In the genomic region with DNA sequence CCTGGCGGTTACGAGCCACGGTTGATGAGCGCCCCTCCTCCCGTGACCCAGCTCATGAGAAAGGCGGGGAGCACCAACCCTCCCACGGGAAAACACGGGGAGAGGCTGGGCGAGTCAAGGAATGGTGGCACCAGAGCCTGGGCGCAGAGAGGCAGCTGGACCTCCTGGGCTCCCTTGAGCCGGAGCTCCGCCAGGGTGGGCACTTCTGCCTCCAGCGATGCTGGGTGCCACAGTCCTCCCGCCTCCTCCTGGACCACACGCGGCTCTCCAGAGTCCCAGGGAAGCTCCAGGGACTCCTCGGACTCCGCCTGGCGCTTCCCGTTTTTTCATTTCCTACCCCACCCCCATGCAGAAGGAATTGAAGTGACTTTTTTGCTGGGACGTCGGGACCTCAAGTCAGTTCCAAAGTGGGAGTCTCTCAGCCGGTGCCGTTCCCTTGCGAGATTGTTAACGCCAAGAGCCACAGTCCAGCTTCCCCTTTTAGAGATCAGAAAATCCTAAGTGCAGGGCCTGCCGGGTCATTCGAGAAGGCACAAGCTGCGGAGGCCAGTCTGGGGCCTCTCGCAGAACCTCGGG, we compare ENCODE assay signal across 1 cellular context.
TF ChIP-seq lines count a peak whose summit lies in the region.

No MANE protein-coding gene starts in this region.

TF ChIP-seq in GM12878, 131 proteins besides CTCF, POLR2A, EP300 and RAD21:
- TF ChIP-seq, protein P1, sequence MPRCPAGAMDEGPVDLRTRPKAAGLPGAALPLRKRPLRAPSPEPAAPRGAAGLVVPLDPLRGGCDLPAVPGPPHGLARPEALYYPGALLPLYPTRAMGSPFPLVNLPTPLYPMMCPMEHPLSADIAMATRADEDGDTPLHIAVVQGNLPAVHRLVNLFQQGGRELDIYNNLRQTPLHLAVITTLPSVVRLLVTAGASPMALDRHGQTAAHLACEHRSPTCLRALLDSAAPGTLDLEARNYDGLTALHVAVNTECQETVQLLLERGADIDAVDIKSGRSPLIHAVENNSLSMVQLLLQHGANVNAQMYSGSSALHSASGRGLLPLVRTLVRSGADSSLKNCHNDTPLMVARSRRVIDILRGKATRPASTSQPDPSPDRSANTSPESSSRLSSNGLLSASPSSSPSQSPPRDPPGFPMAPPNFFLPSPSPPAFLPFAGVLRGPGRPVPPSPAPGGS (IDR thresholded peaks at IDR 0.05; ENCODE audit: borderline replicate concordance, insufficient read depth, low read depth, low read length, poor library complexity, severe bottlenecking): no peak
- TF ChIP-seq E2F4 (IDR thresholded peaks at IDR 0.05; ENCODE audit: low read depth, low read length): no peak
- TF ChIP-seq ETV6 (conservative IDR thresholded peaks at IDR 0.05 in 1 of 2, IDR thresholded peaks at IDR 0.05 in 1 of 2; ENCODE audit: borderline replicate concordance in 1 of 2, low read depth in 1 of 2): no peak
- no peak for TF ChIP-seq HDAC6 (IDR thresholded peaks at IDR 0.05; ENCODE audit: unreplicated experiment)
- TF ChIP-seq, protein P2, sequence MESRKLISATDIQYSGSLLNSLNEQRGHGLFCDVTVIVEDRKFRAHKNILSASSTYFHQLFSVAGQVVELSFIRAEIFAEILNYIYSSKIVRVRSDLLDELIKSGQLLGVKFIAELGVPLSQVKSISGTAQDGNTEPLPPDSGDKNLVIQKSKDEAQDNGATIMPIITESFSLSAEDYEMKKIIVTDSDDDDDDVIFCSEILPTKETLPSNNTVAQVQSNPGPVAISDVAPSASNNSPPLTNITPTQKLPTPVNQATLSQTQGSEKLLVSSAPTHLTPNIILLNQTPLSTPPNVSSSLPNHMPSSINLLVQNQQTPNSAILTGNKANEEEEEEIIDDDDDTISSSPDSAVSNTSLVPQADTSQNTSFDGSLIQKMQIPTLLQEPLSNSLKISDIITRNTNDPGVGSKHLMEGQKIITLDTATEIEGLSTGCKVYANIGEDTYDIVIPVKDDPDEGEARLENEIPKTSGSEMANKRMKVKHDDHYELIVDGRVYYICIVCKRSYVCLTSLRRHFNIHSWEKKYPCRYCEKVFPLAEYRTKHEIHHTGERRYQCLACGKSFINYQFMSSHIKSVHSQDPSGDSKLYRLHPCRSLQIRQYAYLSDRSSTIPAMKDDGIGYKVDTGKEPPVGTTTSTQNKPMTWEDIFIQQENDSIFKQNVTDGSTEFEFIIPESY (IDR thresholded peaks at IDR 0.05): no peak
- TF ChIP-seq, protein P3, sequence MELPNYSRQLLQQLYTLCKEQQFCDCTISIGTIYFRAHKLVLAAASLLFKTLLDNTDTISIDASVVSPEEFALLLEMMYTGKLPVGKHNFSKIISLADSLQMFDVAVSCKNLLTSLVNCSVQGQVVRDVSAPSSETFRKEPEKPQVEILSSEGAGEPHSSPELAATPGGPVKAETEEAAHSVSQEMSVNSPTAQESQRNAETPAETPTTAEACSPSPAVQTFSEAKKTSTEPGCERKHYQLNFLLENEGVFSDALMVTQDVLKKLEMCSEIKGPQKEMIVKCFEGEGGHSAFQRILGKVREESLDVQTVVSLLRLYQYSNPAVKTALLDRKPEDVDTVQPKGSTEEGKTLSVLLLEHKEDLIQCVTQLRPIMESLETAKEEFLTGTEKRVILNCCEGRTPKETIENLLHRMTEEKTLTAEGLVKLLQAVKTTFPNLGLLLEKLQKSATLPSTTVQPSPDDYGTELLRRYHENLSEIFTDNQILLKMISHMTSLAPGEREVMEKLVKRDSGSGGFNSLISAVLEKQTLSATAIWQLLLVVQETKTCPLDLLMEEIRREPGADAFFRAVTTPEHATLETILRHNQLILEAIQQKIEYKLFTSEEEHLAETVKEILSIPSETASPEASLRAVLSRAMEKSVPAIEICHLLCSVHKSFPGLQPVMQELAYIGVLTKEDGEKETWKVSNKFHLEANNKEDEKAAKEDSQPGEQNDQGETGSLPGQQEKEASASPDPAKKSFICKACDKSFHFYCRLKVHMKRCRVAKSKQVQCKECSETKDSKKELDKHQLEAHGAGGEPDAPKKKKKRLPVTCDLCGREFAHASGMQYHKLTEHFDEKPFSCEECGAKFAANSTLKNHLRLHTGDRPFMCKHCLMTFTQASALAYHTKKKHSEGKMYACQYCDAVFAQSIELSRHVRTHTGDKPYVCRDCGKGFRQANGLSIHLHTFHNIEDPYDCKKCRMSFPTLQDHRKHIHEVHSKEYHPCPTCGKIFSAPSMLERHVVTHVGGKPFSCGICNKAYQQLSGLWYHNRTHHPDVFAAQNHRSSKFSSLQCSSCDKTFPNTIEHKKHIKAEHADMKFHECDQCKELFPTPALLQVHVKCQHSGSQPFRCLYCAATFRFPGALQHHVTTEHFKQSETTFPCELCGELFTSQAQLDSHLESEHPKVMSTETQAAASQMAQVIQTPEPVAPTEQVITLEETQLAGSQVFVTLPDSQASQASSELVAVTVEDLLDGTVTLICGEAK (IDR thresholded peaks at IDR 0.05; ENCODE audit: borderline replicate concordance): no peak
- TF ChIP-seq SMAD5 (IDR thresholded peaks at IDR 0.05; ENCODE audit: low read depth): no peak
- TF ChIP-seq, protein P4, sequence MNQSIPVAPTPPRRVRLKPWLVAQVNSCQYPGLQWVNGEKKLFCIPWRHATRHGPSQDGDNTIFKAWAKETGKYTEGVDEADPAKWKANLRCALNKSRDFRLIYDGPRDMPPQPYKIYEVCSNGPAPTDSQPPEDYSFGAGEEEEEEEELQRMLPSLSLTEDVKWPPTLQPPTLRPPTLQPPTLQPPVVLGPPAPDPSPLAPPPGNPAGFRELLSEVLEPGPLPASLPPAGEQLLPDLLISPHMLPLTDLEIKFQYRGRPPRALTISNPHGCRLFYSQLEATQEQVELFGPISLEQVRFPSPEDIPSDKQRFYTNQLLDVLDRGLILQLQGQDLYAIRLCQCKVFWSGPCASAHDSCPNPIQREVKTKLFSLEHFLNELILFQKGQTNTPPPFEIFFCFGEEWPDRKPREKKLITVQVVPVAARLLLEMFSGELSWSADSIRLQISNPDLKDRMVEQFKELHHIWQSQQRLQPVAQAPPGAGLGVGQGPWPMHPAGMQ (IDR thresholded peaks at IDR 0.05; ENCODE audit: borderline replicate concordance): no peak
- TF ChIP-seq, protein P5, sequence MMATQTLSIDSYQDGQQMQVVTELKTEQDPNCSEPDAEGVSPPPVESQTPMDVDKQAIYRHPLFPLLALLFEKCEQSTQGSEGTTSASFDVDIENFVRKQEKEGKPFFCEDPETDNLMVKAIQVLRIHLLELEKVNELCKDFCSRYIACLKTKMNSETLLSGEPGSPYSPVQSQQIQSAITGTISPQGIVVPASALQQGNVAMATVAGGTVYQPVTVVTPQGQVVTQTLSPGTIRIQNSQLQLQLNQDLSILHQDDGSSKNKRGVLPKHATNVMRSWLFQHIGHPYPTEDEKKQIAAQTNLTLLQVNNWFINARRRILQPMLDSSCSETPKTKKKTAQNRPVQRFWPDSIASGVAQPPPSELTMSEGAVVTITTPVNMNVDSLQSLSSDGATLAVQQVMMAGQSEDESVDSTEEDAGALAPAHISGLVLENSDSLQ (IDR thresholded peaks at IDR 0.05): no peak
